8 cellular contexts compared by ENCODE assay signal in the genomic region with DNA sequence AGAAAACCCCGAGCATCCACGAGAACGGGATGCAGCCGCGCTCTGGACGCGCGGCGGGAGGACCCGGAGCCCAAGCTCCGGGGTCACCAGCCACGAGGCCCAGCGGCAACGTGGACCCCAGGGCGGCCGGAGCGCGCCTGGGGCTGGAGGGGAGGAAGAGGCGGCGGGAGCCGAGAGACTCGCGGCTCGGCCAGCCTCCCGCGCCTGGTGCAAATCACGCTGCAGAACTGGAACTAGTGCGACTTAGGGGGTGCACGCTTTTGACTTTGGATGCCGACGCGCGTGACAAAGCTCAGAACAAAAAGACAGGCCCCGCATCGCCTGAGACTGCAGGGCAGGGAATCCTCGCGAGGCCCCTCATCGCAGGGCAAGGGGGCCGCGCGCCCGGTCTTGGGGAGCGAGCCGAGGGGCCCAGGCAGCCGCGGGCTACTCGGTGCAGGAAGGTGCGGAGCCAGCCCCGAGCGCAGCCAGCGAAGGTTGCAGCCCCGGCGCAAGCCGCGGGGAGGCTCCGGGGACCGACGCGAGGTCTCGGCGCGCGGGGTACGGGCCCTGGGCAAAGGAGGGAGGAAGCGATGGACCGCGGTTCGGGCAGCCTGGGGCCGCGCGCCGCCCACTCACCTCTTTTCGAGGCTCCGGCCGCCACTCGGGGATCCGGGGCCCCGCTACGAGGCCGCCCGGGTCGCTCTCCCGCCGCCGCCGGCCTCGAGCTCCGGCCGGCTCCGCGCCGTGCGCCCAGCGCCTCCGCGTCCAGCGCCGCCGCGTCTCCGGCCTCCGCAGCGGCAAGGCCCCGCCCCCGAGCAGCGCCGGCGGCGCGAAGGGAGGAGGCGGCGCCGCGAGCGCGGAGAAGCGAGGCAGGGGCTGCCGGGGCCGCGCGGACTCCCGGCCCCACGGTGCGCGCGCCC. TPM values are rescaled to one million over a fixed set of nuclear protein-coding genes. Genes with fewer than 3 reads are reported as not detected.
A peak's percentile ranks its signal among the peaks of the same experiment; 100 is the strongest.
DNase-seq lines count a peak whose midpoint lies in the region; ATAC-seq lines count a peak whose summit lies in the region.

A gene with protein sequence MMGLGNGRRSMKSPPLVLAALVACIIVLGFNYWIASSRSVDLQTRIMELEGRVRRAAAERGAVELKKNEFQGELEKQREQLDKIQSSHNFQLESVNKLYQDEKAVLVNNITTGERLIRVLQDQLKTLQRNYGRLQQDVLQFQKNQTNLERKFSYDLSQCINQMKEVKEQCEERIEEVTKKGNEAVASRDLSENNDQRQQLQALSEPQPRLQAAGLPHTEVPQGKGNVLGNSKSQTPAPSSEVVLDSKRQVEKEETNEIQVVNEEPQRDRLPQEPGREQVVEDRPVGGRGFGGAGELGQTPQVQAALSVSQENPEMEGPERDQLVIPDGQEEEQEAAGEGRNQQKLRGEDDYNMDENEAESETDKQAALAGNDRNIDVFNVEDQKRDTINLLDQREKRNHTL (minus strand): TSS at position 766 of the 902 bp plus-strand sequence. CDS start 20,238 bp downstream, outside the sequence.

- H2BK15ac ChIP-seq in neuronal stem cell (ENCODE audit: low read length) = no peak within 1 kb of the TSS

- peak within 1 kb of the TSS; percentile 82 for H3K4me3 Mint-ChIP-seq in activated naive CD4-positive, alpha-beta T cell treated with anti-CD3 and anti-CD28 coated beads, Interleukin-2, amount 10 ng/mL, durations not matched to agents 7 days and 5 days

- peak within 1 kb of the TSS; percentile 95 for H4K91ac ChIP-seq in neuronal stem cell (ENCODE audit: low read depth, low read length, poor library complexity)

- peaks cover 0 to 24% (median 7%) of the 10 kb centered on the region in 11 experiments; a peak in 13 of 22 replicates for H4K20me1 ChIP-seq in BLaER1 treated with 17β-estradiol and CSF1 and Interleukin-3, amounts not matched to agents 10 nM and 100 nM

- no peaks in the 10 kb centered on the region for H3K9me3 ChIP-seq in BLaER1 treated with 17β-estradiol and CSF1 and Interleukin-3, amounts not matched to agents 10 nM and 100 nM (replicated peaks in 1 of 11)
- no peaks in the 10 kb centered on the region for H3K9me3 ChIP-seq in neuronal stem cell (replicated peaks in 1 of 2; ENCODE audit: control insufficient read depth in 2 of 2, insufficient read depth in 1 of 2, low read depth in 1 of 2, low read length in 2 of 2)

- H3K4me1 ChIP-seq in BLaER1 treated with 17β-estradiol and CSF1 and Interleukin-3, amounts not matched to agents 10 nM and 100 nM = peaks cover 19 to 47% (median 31%) of the 10 kb centered on the region in 10 experiments
- H3K4me1 ChIP-seq in neuronal stem cell (ENCODE audit: control insufficient read depth in 2 of 2, insufficient read depth in 1 of 2, low read depth in 1 of 2, low read length in 2 of 2) = peaks cover 8 to 17% of the 10 kb centered on the region in 2 donors

- peak within 1 kb of the TSS; percentile 84 for H3K14ac ChIP-seq in neuronal stem cell (ENCODE audit: low read length)

- peak within 1 kb of the TSS; percentile 83 to 90 (median 87) for H3K9ac ChIP-seq in BLaER1 treated with 17β-estradiol and CSF1 and Interleukin-3, amounts not matched to agents 10 nM and 100 nM
- peak within 1 kb of the TSS; percentile 97 for H3K9ac ChIP-seq in neuronal stem cell (ENCODE audit: low read depth, low read length, poor library complexity)

- WGBS in neuronal stem cell (ENCODE audit: extremely low coverage in 2 of 2, insufficient read length in 2 of 2, insufficient replicate concordance in 1 of 2), 2 donors = no CpG with 5 or more reads among the region's 126 CpGs

- peak within 1 kb of the TSS; percentile 84 to 98 (median 93) for H3K4me2 ChIP-seq in BLaER1 treated with 17β-estradiol and CSF1 and Interleukin-3, amounts not matched to agents 10 nM and 100 nM
- H3K4me2 ChIP-seq in neuronal stem cell (ENCODE audit: insufficient read depth, low read length, poor library complexity, severe bottlenecking) = peak within 1 kb of the TSS; percentile 78

- no peaks in the 10 kb centered on the region for H3K27me3 ChIP-seq in BLaER1 treated with 17β-estradiol and CSF1 and Interleukin-3, amounts not matched to agents 10 nM and 100 nM
- peaks cover 0 to 37% (median 0%) of the 10 kb centered on the region in 3 experiments for H3K27me3 ChIP-seq in neuronal stem cell (ENCODE audit: control insufficient read depth in 3 of 3, insufficient read depth in 3 of 3, low read depth in 1 of 3, low read length in 3 of 3)

- H3K23ac ChIP-seq in neuronal stem cell (ENCODE audit: low read depth, low read length, poor library complexity) = peak within 1 kb of the TSS; percentile 95

- peak within 1 kb of the TSS; percentile 66 for H2BK5ac ChIP-seq in neuronal stem cell (ENCODE audit: low read length)

- H2BK120ac ChIP-seq in neuronal stem cell (ENCODE audit: low read depth, low read length) = peak within 1 kb of the TSS; percentile 96

- H2AFZ ChIP-seq in neuronal stem cell (ENCODE audit: low read length) = peak within 1 kb of the TSS; percentile 98

- ATAC-seq in GM18909 (IDR thresholded peaks at IDR 0.05; ENCODE audit: poor library complexity, unreplicated experiment) = peak; percentile 80
- peak; percentile 71 for ATAC-seq in HG03066 (IDR thresholded peaks at IDR 0.05; ENCODE audit: low read depth, unreplicated experiment)

- peak within 1 kb of the TSS; percentile 69 for H3K4ac ChIP-seq in neuronal stem cell (ENCODE audit: low read length)

- peak within 1 kb of the TSS; percentile 99 for H3K18ac ChIP-seq in neuronal stem cell (ENCODE audit: low read length)

- peak within 1 kb of the TSS; percentile 78 to 94 (median 86) for H3K4me3 ChIP-seq in BLaER1 treated with 17β-estradiol and CSF1 and Interleukin-3, amounts not matched to agents 10 nM and 100 nM
- H3K4me3 ChIP-seq in neuronal stem cell (ENCODE audit: low read length in 2 of 2) = peak within 1 kb of the TSS; percentile 95 to 97

- peak; percentile 65 for DNase-seq in NCI-H510A (lab: John Stamatoyannopoulos, UW)
- DNase-seq in activated naive CD4-positive, alpha-beta T cell treated with anti-CD3 and anti-CD28 coated beads, Interleukin-2, amount 10 ng/mL, durations not matched to agents 7 days and 5 days = peak; percentile 46
- DNase-seq in germinal center (ENCODE audit: low spot score) = peak; percentile 47
- DNase-seq in neuronal stem cell (ENCODE audit: low spot score) = peak; percentile 63
- no peak for DNase-seq in effector CD4-positive, alpha-beta T cell

- no peaks in the 10 kb centered on the region for H3K9me3 Mint-ChIP-seq in activated naive CD4-positive, alpha-beta T cell treated with anti-CD3 and anti-CD28 coated beads, Interleukin-2, amount 10 ng/mL, durations not matched to agents 7 days and 5 days

- H3K36me3 ChIP-seq in BLaER1 treated with 17β-estradiol and CSF1 and Interleukin-3, amounts not matched to agents 10 nM and 100 nM = no peaks in the 10 kb centered on the region
- no peaks in the 10 kb centered on the region for H3K36me3 ChIP-seq in neuronal stem cell (replicated peaks in 1 of 2; ENCODE audit: control insufficient read depth in 2 of 2, insufficient read depth in 2 of 2, low read length in 2 of 2)

- peaks cover 71% of the 10 kb centered on the region for H3K27me3 Mint-ChIP-seq in activated naive CD4-positive, alpha-beta T cell treated with anti-CD3 and anti-CD28 coated beads, Interleukin-2, amount 10 ng/mL, durations not matched to agents 7 days and 5 days

- CTCF ChIA-PET in activated naive CD4-positive, alpha-beta T cell treated with anti-CD3 and anti-CD28 coated beads, Interleukin-2, amount 10 ng/mL, durations not matched to agents 7 days and 5 days (lab: Charles Lee) = no interaction called here

- no peak within 1 kb of the TSS for H2BK12ac ChIP-seq in neuronal stem cell (ENCODE audit: low read length)

- H2AK5ac ChIP-seq in neuronal stem cell (ENCODE audit: low read depth, low read length) = peak within 1 kb of the TSS; percentile 84

- peak within 1 kb of the TSS; percentile 46 to 89 (median 78); a peak in 21 of 22 replicates for H3K27ac ChIP-seq in BLaER1 treated with 17β-estradiol and CSF1 and Interleukin-3, amounts not matched to agents 10 nM and 100 nM
- no peak within 1 kb of the TSS for H3K27ac ChIP-seq in neuronal stem cell (replicated peaks; ENCODE audit: low read length)

- peaks cover 6% of the 10 kb centered on the region for H3K79me1 ChIP-seq in neuronal stem cell (ENCODE audit: low read depth, low read length)

- H3K4me1 Mint-ChIP-seq in activated naive CD4-positive, alpha-beta T cell treated with anti-CD3 and anti-CD28 coated beads, Interleukin-2, amount 10 ng/mL, durations not matched to agents 7 days and 5 days = peaks cover 16% of the 10 kb centered on the region

- H3K36me3 Mint-ChIP-seq in activated naive CD4-positive, alpha-beta T cell treated with anti-CD3 and anti-CD28 coated beads, Interleukin-2, amount 10 ng/mL, durations not matched to agents 7 days and 5 days = no peaks in the 10 kb centered on the region

- no peak within 1 kb of the TSS for H4K8ac ChIP-seq in neuronal stem cell (ENCODE audit: low read depth, low read length)

- no peak within 1 kb of the TSS for H3K27ac Mint-ChIP-seq in activated naive CD4-positive, alpha-beta T cell treated with anti-CD3 and anti-CD28 coated beads, Interleukin-2, amount 10 ng/mL, durations not matched to agents 7 days and 5 days

RNA-seq across cellular contexts. Expression of the gene that starts here (rescaled TPM):
- 79.9 TPM for polyA plus RNA-seq in neuronal stem cell (2013, experiment 1 of 2)
- polyA plus RNA-seq in neuronal stem cell (2013, experiment 2 of 2) = 79.2 TPM
